Comparison of ENCODE assay signal across 18 cellular contexts in genomic region chr10:125722811-125723210, GRCh38. TPM values are rescaled to one million over a fixed set of nuclear protein-coding genes. Genes with fewer than 3 reads are reported as not detected.
"Had no signal": no experiment of that assay in that cellular context is flagged by ENCODE, and none has a peak within 500 bp of the region (broad histone marks: within the 10 kb centered on the region; RNA-seq: fewer than 3 reads in every experiment).

No MANE protein-coding gene starts in this region.

- H3K9me3 Mint-ChIP-seq: dendritic cell treated with granulocyte-macrophage colony-stimulating factor and Interleukin-4, amounts not matched to agents 40 ng/mL and 50 ng/mL, for 4 days had no signal

- DNase-seq: activated CD4-positive, alpha-beta T cell treated with anti-CD3 and anti-CD28 coated beads for 4 hours; activated gamma-delta T cell treated with Interleukin-2 at 50 U/mL for 16 hours; erythroblast; heart right ventricle; left cardiac atrium; lower lobe of right lung; sigmoid colon; spleen; T-helper 17 cell; upper lobe of right lung had no signal

- ATAC-seq: gastroesophageal sphincter, heart right ventricle, left cardiac atrium, lower lobe of right lung, T-helper 17 cell, upper lobe of right lung had no signal

- H3K27ac Mint-ChIP-seq: dendritic cell treated with granulocyte-macrophage colony-stimulating factor and Interleukin-4, amounts not matched to agents 40 ng/mL and 50 ng/mL, for 4 days; mesothelial cell of epicardium; T-helper 17 cell had no signal

- H3K27me3 Mint-ChIP-seq: dendritic cell treated with granulocyte-macrophage colony-stimulating factor and Interleukin-4, amounts not matched to agents 40 ng/mL and 50 ng/mL, for 4 days; T-helper 17 cell had no signal

- FAIRE-seq: bronchial epithelial cell had no signal

- H3K4me3 Mint-ChIP-seq: dendritic cell treated with granulocyte-macrophage colony-stimulating factor and Interleukin-4, amounts not matched to agents 40 ng/mL and 50 ng/mL, for 4 days; mesothelial cell of epicardium had no signal

RNA-seq across cellular contexts. Expression of gene TEX36, which starts 39.8 kb away (rescaled TPM):
- total RNA-seq: ascending aorta, bronchial epithelial cell, cerebellum, gastroesophageal sphincter, heart right ventricle, left cardiac atrium, lower lobe of right lung, mesothelial cell of epicardium, osteocyte, sigmoid colon, spleen, T-helper 17 cell, thoracic aorta, upper lobe of right lung had no signal

RNA-seq across cellular contexts. Expression of gene MMP21, which starts 52.8 kb away (rescaled TPM):
- total RNA-seq: ascending aorta, bronchial epithelial cell, lower lobe of right lung, osteocyte, thoracic aorta, upper lobe of right lung had no signal
